13 cellular contexts compared by ENCODE assay signal in the genomic region with DNA sequence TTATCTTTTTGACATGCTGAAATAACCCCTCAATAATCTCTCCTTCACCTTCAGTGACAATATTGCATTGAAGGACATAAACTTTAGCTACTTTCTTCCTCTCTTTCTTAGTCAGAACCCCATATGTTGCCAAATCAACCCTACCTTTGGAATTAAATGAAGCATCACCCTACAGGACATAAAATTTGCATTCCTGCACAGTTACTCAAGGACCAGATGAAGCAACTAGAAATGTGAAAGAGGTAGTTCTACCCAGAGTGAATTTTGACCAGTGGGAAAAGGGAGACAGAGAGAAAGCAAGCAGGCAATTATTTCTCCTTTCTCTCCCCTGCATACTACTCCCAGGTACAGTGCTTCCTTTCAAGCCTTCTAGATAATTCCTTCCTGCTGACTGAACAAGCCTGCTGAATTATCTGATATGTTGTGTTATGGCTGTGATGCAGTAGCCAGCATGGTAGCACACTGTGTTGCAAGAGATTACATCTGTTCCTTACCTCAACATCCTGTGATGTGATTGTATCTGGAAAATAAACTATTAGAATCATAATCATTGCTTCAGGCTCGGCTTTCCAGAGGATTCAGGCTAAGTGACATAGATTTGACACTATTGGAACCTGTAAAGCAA.
"Had no signal": no experiment of that assay in that cellular context is flagged by ENCODE, and none has a peak within 500 bp of the region (broad histone marks: within the 10 kb centered on the region; RNA-seq: fewer than 3 reads in every experiment).

No MANE protein-coding gene starts in this region.

- H3K27ac ChIP-seq: sigmoid colon, stomach, thoracic aorta, VCaP had no signal

- H3K9me3 ChIP-seq: sigmoid colon, thoracic aorta had no signal

- H3K4me1 ChIP-seq: stomach had no signal

- H3K36me3 ChIP-seq: sigmoid colon, stomach, thoracic aorta had no signal

- DNase-seq: activated CD4-positive, alpha-beta T cell treated with anti-CD3 and anti-CD28 coated beads for 1 hour; activated CD4-positive, alpha-beta T cell treated with anti-CD3 and anti-CD28 coated beads, Interleukin-2, amount 50 U/mL, for 4 hours; activated effector memory CD4-positive, alpha-beta T cell treated with Interleukin-2 at 50 U/mL for 16 hours; activated naive CD4-positive, alpha-beta T cell treated with anti-CD3 and anti-CD28 coated beads, Interleukin-2, amount 50 U/mL, for 16 hours; central memory CD4-positive, alpha-beta T cell; effector CD8-positive, alpha-beta T cell; islet precursor cell; sigmoid colon; stimulated activated CD4-positive, alpha-beta T cell treated with anti-CD3 and anti-CD28 coated beads, Interleukin-1b, Interleukin-23, amount 100 ng/mL, for 48 hours; stomach had no signal

- H3K27me3 ChIP-seq: sigmoid colon, stomach had no signal

- H3K4me3 ChIP-seq: lung, sigmoid colon, stomach, thoracic aorta had no signal
